18 cellular contexts compared by ENCODE assay signal in the genomic region with DNA sequence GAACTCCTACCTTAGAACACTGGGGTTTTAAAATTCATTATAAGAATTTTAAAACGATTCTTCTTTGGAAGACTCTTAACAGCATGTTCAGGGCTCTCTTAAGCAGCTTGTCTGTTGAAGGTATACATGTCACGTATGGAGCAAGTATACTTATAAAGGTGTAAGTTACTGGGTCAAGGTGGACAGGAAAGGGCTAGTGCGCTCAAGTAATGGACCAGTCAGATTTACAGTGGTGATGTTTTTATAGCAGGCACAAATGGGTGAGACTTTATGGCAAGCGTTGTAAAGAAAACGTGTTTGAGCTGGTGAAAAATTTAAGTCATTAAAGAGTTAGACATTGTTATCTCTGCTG. TPM values are rescaled to one million over a fixed set of nuclear protein-coding genes. Genes with fewer than 3 reads are reported as not detected.
DNase-seq lines count a peak whose midpoint lies in the region; ATAC-seq, FAIRE-seq and TF ChIP-seq lines count a peak whose summit lies in the region.
"Had no signal": no experiment of that assay in that cellular context is flagged by ENCODE, and none has a peak within 500 bp of the region (broad histone marks: within the 10 kb centered on the region; RNA-seq: fewer than 3 reads in every experiment).

No MANE protein-coding gene starts in this region.

- H2BK120ac ChIP-seq in H1 (replicated peaks; ENCODE audit: low read depth, low read length) = no peak overlapping the region

- no peak overlapping the region for H4K8ac ChIP-seq in H1 (ENCODE audit: extremely low read depth, insufficient read depth, low read length)

- no peak for TF ChIP-seq EP300 in H1 (IDR thresholded peaks at IDR 0.05; ENCODE audit: borderline replicate concordance in 1 of 2, low read depth in 2 of 2, low read length in 2 of 2)

- no peaks in the 10 kb centered on the region for H3K9me3 ChIP-seq in H1 (ENCODE audit: insufficient read depth in 2 of 2, low read depth in 1 of 2, low read length in 1 of 2)
- H3K9me3 ChIP-seq in mucosa of rectum (ENCODE audit: control insufficient read depth in 2 of 2, low read length in 2 of 2) = no peaks in the 10 kb centered on the region
- H3K9me3 ChIP-seq: BE2C, SK-N-SH had no signal

- H3K27ac ChIP-seq in KMS-11 = no peak overlapping the region
- H3K27ac ChIP-seq in H1 (ENCODE audit: low read depth, low read length) = no peak overlapping the region
- H3K27ac ChIP-seq in mucosa of rectum (ENCODE audit: low read depth in 2 of 2, low read length in 2 of 2) = peak overlapping the region; percentile 84 to 87
- H3K27ac ChIP-seq in brain microvascular endothelial cell = no peak overlapping the region

- H2BK5ac ChIP-seq in H1 (ENCODE audit: low read depth, low read length) = no peak overlapping the region

- no peak overlapping the region for H2BK12ac ChIP-seq in H1 (ENCODE audit: low read depth, low read length)

- no peak overlapping the region for H3K23ac ChIP-seq in H1 (ENCODE audit: insufficient read length)

- H4K20me1 ChIP-seq in KMS-11 (ENCODE audit: insufficient read depth) = no peaks in the 10 kb centered on the region; the same call in 1 of the 2 replicates
- peaks cover 2% of the 10 kb centered on the region in 2 experiments for H4K20me1 ChIP-seq in H1 (replicated peaks in 1 of 2; ENCODE audit: control insufficient read depth in 1 of 2, insufficient read depth in 2 of 2, low read length in 2 of 2)

- H3K79me1 ChIP-seq in H1 (ENCODE audit: low read depth, low read length) = peaks cover 3% of the 10 kb centered on the region

- H2BK15ac ChIP-seq in H1 (ENCODE audit: low read length) = no peak overlapping the region

- in situ Hi-C loops in brain microvascular endothelial cell (cut with HindIII; ENCODE audit: low pct_ligation_motif_present, low sequenced_read_pairs) = no loop called here

- H3K56ac ChIP-seq in H1 (replicated peaks; ENCODE audit: insufficient read length, low read depth, low read length) = no peak overlapping the region

- H4K5ac ChIP-seq in H1 (ENCODE audit: insufficient read length, low read depth, low read length) = no peak overlapping the region

- no peak overlapping the region for H3K4ac ChIP-seq in H1 (replicated peaks; ENCODE audit: insufficient read length, low read depth, low read length)

- 91% methylated on average over 5 of the region's 5 CpGs; no CpG with 5 or more reads in 1 of the 2 experiments for WGBS in H1 (ENCODE audit: extremely low coverage in 1 of 2, insufficient coverage in 1 of 2, insufficient read length in 1 of 2, insufficient replicate concordance in 2 of 2, low coverage in 1 of 2, low lambda C conversion rate in 2 of 2, missing lambda C conversion rate in 1 of 2), 2 experiments

- no peak overlapping the region for H3K18ac ChIP-seq in H1 (ENCODE audit: extremely low read depth, low read length)

- H3K9ac ChIP-seq in KMS-11 = no peak overlapping the region
- H3K9ac ChIP-seq in H1 (replicated peaks in 1 of 4; ENCODE audit: extremely low read depth in 1 of 4, low read depth in 3 of 4, low read length in 3 of 4) = no peak overlapping the region
- H3K9ac ChIP-seq in mucosa of rectum (ENCODE audit: low read depth in 1 of 2, low read length in 2 of 2) = peak overlapping the region in 1 of 2 donors; percentile 13
- H3K9ac ChIP-seq: SK-N-SH had no signal

- H2BK20ac ChIP-seq in H1 (ENCODE audit: low read length) = no peak overlapping the region

- H3K23me2 ChIP-seq in H1 (ENCODE audit: low read depth, low read length) = no peaks in the 10 kb centered on the region

- H3K4me3 ChIP-seq in KMS-11 (IDR thresholded peaks at IDR 0.05; ENCODE audit: insufficient read depth, low read depth, low read length) = no peak overlapping the region
- H3K4me3 ChIP-seq in H1 (ENCODE audit: extremely low read depth in 1 of 4, insufficient read depth in 2 of 4, low read depth in 3 of 4, low read length in 4 of 4) = no peak overlapping the region
- peak overlapping the region in 1 of 2 donors; percentile 41 for H3K4me3 ChIP-seq in mucosa of rectum (ENCODE audit: low read length in 2 of 2)
- H3K4me3 ChIP-seq in brain microvascular endothelial cell (ENCODE audit: low read depth, low read length) = no peak overlapping the region
- H3K4me3 ChIP-seq: K562 had no signal

- H3K4me1 ChIP-seq in KMS-11 (ENCODE audit: low read depth, poor library complexity, severe bottlenecking) (peaks cover 96% of the 10 kb centered on the region), H1 (replicated peaks in 1 of 4; ENCODE audit: control insufficient read depth in 3 of 4, insufficient read depth in 4 of 4, low read length in 3 of 4) (peaks cover 0 to 17% (median 11%) of the 10 kb centered on the region in 4 experiments; a peak in 5 of 7 replicates), mucosa of rectum (ENCODE audit: control insufficient read depth in 2 of 2, insufficient read depth in 2 of 2, low read length in 2 of 2) (peaks cover 48 to 59% of the 10 kb centered on the region in 2 donors)
- H3K4me1 ChIP-seq: BE2C had no signal

- POLR2A ChIA-PET in H1 (lab: Charles Lee; ENCODE audit: partially characterized antibody) = interaction anchor here (1.1 kb wide), 1 partner anchor 10 kb away, joined by 3 read pairs; no protein-coding TSS in a partner anchor

- TF ChIP-seq POLR2A in H1 (IDR thresholded peaks at IDR 0.05; ENCODE audit: control extremely low read depth in 1 of 2, low read depth in 2 of 2, low read length in 2 of 2) = no peak

- TF ChIP-seq RAD21 in H1 (IDR thresholded peaks at IDR 0.05 in 1 of 2, conservative IDR thresholded peaks at IDR 0.05 in 1 of 2; ENCODE audit: low read depth in 2 of 2, low read length in 2 of 2) = no peak

- no peak for ATAC-seq in GM19397 (IDR thresholded peaks at IDR 0.05; ENCODE audit: unreplicated experiment)
- no peak for ATAC-seq in GM21528 (IDR thresholded peaks at IDR 0.05; ENCODE audit: low FRiP score, unreplicated experiment)
- ATAC-seq: K562, Panc1 had no signal

- CTCF ChIA-PET in H1 (lab: Charles Lee; ENCODE audit: partially characterized antibody) = interaction anchor here (1.1 to 1.4 kb wide), 2 partner anchors 18 to 163 kb away, joined by 3 read pairs; no protein-coding TSS in a partner anchor

- H3K36me3 ChIP-seq in KMS-11 (ENCODE audit: insufficient read depth) (no peaks in the 10 kb centered on the region), H1 (ENCODE audit: control insufficient read depth in 2 of 4, insufficient read depth in 4 of 4, low read length in 3 of 4) (no peaks in the 10 kb centered on the region), mucosa of rectum (ENCODE audit: control insufficient read depth in 2 of 2, insufficient read depth in 2 of 2, low read length in 2 of 2) (peaks cover 0 to 3% of the 10 kb centered on the region in 2 donors), brain microvascular endothelial cell (replicated peaks) (no peaks in the 10 kb centered on the region)
- H3K36me3 ChIP-seq: BE2C had no signal

- no peak overlapping the region for H2AFZ ChIP-seq in KMS-11 (ENCODE audit: low read depth)
- no peak overlapping the region for H2AFZ ChIP-seq in H1 (ENCODE audit: low read length)

- DNase-seq in H1 (ENCODE audit: low read depth in 1 of 2, low spot score in 2 of 2) = no peak
- DNase-seq in brain microvascular endothelial cell = no peak
- DNase-seq in ecto neural progenitor cell (ENCODE audit: low spot score) = no peak
- DNase-seq: BE2C, EL, GF-D8, HCEC 1CT, NCI-H1092, NCI-H1436, NCI-H1930, SIG-M5, SK-N-SH had no signal

- H3K4me2 ChIP-seq in KMS-11 = 0 out of 2 replicates have a peak overlapping the region, but pooled peaks have one; percentile 6
- no peak overlapping the region for H3K4me2 ChIP-seq in H1 (ENCODE audit: insufficient read depth in 1 of 2, low read depth in 2 of 2, low read length in 2 of 2)
- H3K4me2 ChIP-seq: SK-N-SH had no signal

- no peak overlapping the region for H4K91ac ChIP-seq in H1 (replicated peaks; ENCODE audit: insufficient read length, low read length)

- 0 out of 2 replicates have a peak overlapping the region, but pooled peaks have one; percentile 82 for H2AK5ac ChIP-seq in H1 (ENCODE audit: low read depth, low read length)

- no peak for FAIRE-seq in H1 (lab: Jason Lieb, UNC)
- FAIRE-seq: K562 had no signal

- TF ChIP-seq CTCF in KMS-11 (conservative IDR thresholded peaks at IDR 0.05; ENCODE audit: low read depth, low read length) (no peak), H1 (IDR thresholded peaks at IDR 0.05; ENCODE audit: control extremely low read depth in 1 of 3, insufficient read depth in 1 of 3, low read depth in 1 of 3, low read length in 3 of 3) (no peak), brain microvascular endothelial cell (IDR thresholded peaks at IDR 0.05; ENCODE audit: low read depth, low read length, missing control alignments) (no peak)

- H3K14ac ChIP-seq in H1 (ENCODE audit: insufficient read length) = no peak overlapping the region

- H3K27me3 ChIP-seq in KMS-11 (ENCODE audit: insufficient read depth, low read depth) = no peaks in the 10 kb centered on the region
- H3K27me3 ChIP-seq in H1 (replicated peaks in 1 of 4; ENCODE audit: control insufficient read depth in 3 of 4, extremely low read depth in 1 of 4, insufficient read depth in 3 of 4, low read length in 3 of 4) = no peaks in the 10 kb centered on the region
- no peaks in the 10 kb centered on the region for H3K27me3 ChIP-seq in mucosa of rectum (ENCODE audit: control insufficient read depth in 2 of 2, insufficient read depth in 2 of 2, low read length in 2 of 2)
- H3K27me3 ChIP-seq in brain microvascular endothelial cell (replicated peaks) = no peaks in the 10 kb centered on the region

- H3K79me2 ChIP-seq in KMS-11 (ENCODE audit: insufficient read depth, low read depth) (peaks cover 97% of the 10 kb centered on the region), H1 (ENCODE audit: control insufficient read depth in 1 of 2, insufficient read depth in 2 of 2, low read length in 2 of 2) (peaks cover 17 to 97% of the 10 kb centered on the region in 2 experiments)

TF ChIP-seq in H1, 55 proteins besides CTCF, POLR2A, EP300 and RAD21 (continues in another document):
- no peak for TF ChIP-seq RFX5 (IDR thresholded peaks at IDR 0.05; ENCODE audit: borderline replicate concordance, low read depth, low read length)
- no peak for TF ChIP-seq POU5F1 (IDR thresholded peaks at IDR 0.05; ENCODE audit: low read depth, low read length)
- no peak for TF ChIP-seq RXRA (IDR thresholded peaks at IDR 0.05; ENCODE audit: insufficient read depth, low read depth, low read length)
- TF ChIP-seq KDM1A (IDR thresholded peaks at IDR 0.05; ENCODE audit: borderline replicate concordance, low read length) = no peak
- TF ChIP-seq CHD1 (IDR thresholded peaks at IDR 0.05; ENCODE audit: low read depth, low read length) = no peak
- TF ChIP-seq NRF1 (IDR thresholded peaks at IDR 0.05; ENCODE audit: low read depth, low read length) = no peak

RNA-seq across cellular contexts. Expression of a gene that starts 7.9 kb away (rescaled TPM):
- total RNA-seq in H1 (2021; fragmentation: NEBNext Ultra II Directional; extraction: Animal tissue kit (Norgen Biotek cat#: 25700)) = 68.1 and 71.2 TPM in 2 replicates
- 22.9 and 30.5 TPM in 2 replicates for polyA plus RNA-seq in H1 (2011; rRNA removed)
- 27.8 TPM for polyA plus RNA-seq in H1 (2011; cell fraction: cytosol; rRNA removed)
- polyA plus RNA-seq in H1 (2011; cell fraction: nucleus; rRNA removed) = 17.0 TPM
- polyA plus RNA-seq in H1 (2012, experiment 1 of 2) = 30.5 to 48.6 TPM (median 44.6 TPM) in 4 replicates
- 2.8 TPM for polyA plus RNA-seq in H1 (2012, experiment 2 of 2)
- 30.1 TPM for polyA plus RNA-seq in H1 (2013, experiment 1 of 2)
- polyA plus RNA-seq in H1 (2013, experiment 2 of 2) = 35.0 TPM
- polyA minus RNA-seq in H1 (2011; rRNA and poly(A)+ RNA removed) = 142 and 183 TPM in 2 replicates
- 52.5 TPM for polyA minus RNA-seq in H1 (2011; cell fraction: cytosol; rRNA and poly(A)+ RNA removed)
- 58.5 TPM for polyA minus RNA-seq in H1 (2011; cell fraction: nucleus; rRNA and poly(A)+ RNA removed)

Comparison
In these comparisons a context has a peak if more than half of its experiments do, and no peak if none do; other contexts are left out.
1. H3K27ac ChIP-seq: peak in mucosa of rectum (2 of 2); none in KMS-11 (single experiment), H1 (single experiment) and brain microvascular endothelial cell (single experiment).